Comparison of ENCODE assay signal across 1 cellular context in genomic region chr2:207920721-207921120, GRCh38.
TF ChIP-seq lines count a peak whose summit lies in the region.

No MANE protein-coding gene starts in this region.

TF ChIP-seq in H1, 55 proteins besides CTCF, POLR2A, EP300 and RAD21 (continued from another document):
- no peak for TF ChIP-seq GABPA (IDR thresholded peaks at IDR 0.05; ENCODE audit: borderline replicate concordance, insufficient read depth, low read length)
- TF ChIP-seq TEAD4 (IDR thresholded peaks at IDR 0.05; ENCODE audit: low read depth, low read length), result no peak
- TF ChIP-seq SUZ12 (IDR thresholded peaks at IDR 0.05; ENCODE audit: low read length), result no peak
- no peak for TF ChIP-seq ASH2L (IDR thresholded peaks at IDR 0.05; ENCODE audit: low read length)
- TF ChIP-seq MAX (IDR thresholded peaks at IDR 0.05), result no peak
- TF ChIP-seq SAP30 (IDR thresholded peaks at IDR 0.05; ENCODE audit: insufficient read depth, insufficient replicate concordance, low read length), result no peak
- TF ChIP-seq RBBP5 (IDR thresholded peaks at IDR 0.05; ENCODE audit: borderline replicate concordance, low read depth, low read length), result no peak
- no peak for TF ChIP-seq CEBPB (IDR thresholded peaks at IDR 0.05; ENCODE audit: low read depth, low read length)
- TF ChIP-seq TBP (IDR thresholded peaks at IDR 0.05; ENCODE audit: low read depth, low read length), result no peak
- TF ChIP-seq BACH1 (IDR thresholded peaks at IDR 0.05; ENCODE audit: low read length), result no peak
- no peak for TF ChIP-seq CHD2 (IDR thresholded peaks at IDR 0.05; ENCODE audit: low read length)
- no peak for TF ChIP-seq POLR2AphosphoS5 (IDR thresholded peaks at IDR 0.05; ENCODE audit: low read depth, low read length)
